9 cellular contexts compared by ENCODE assay signal in genomic region chr6:111710439-111710838, GRCh38.
DNase-seq lines count a peak whose midpoint lies in the region; ATAC-seq and TF ChIP-seq lines count a peak whose summit lies in the region.
"Had no signal": no experiment of that assay in that cellular context is flagged by ENCODE, and none has a peak within 500 bp of the region (broad histone marks: within the 10 kb centered on the region; RNA-seq: fewer than 3 reads in every experiment).

No MANE protein-coding gene starts in this region.

- TF ChIP-seq CTCF in Panc1 (IDR thresholded peaks at IDR 0.05) (no peak), endothelial cell (IDR thresholded peaks at IDR 0.05; ENCODE audit: unreplicated experiment) (no peak), BE2C (IDR thresholded peaks at IDR 0.05; ENCODE audit: low read depth, low read length) (no peak)

- POLR2A ChIA-PET in Panc1 (lab: Charles Lee): interaction anchor here (0.5 kb wide), 1 partner anchor 138 kb away, joined by 4 read pairs; no protein-coding TSS in a partner anchor

- DNase-seq in T-helper 1 cell (no peak), Panc1 (ENCODE audit: low read depth, low spot score) (no peak), endothelial cell (ENCODE audit: low spot score) (no peak), SHP77 treated with DMSO at 0.1 percent for 48 hours (lab: John Stamatoyannopoulos, UW) (no peak), BE2C (no peak)

- H3K4me1 Mint-ChIP-seq in T-helper 1 cell treated with Interleukin-12 subunit alpha and Interleukin-12 subunit beta and Interleukin-4 antibody, amounts not matched to agents 30 μg/mL and 1 μg/mL, for 36 hours (ENCODE audit: low read depth): peaks cover 49% of the 10 kb centered on the region
- peaks cover 38% of the 10 kb centered on the region for H3K4me1 Mint-ChIP-seq in endothelial cell (ENCODE audit: unreplicated experiment)

- H3K4me3 Mint-ChIP-seq in T-helper 1 cell treated with Interleukin-12 subunit alpha and Interleukin-12 subunit beta and Interleukin-4 antibody, amounts not matched to agents 30 μg/mL and 1 μg/mL, for 36 hours: no peak overlapping the region
- peak overlapping the region; percentile 29 for H3K4me3 Mint-ChIP-seq in endothelial cell (ENCODE audit: unreplicated experiment)
- H3K4me3 Mint-ChIP-seq: neural progenitor cell had no signal

- H3K27me3 ChIP-seq in Panc1 (ENCODE audit: control insufficient read depth, insufficient read depth, low read length) (peaks cover 5% of the 10 kb centered on the region), skeletal muscle tissue (ENCODE audit: control insufficient read depth in 3 of 3, insufficient read depth in 3 of 3, low read length in 3 of 3) (no peaks in the 10 kb centered on the region), BE2C (no peaks in the 10 kb centered on the region)
- H3K27me3 ChIP-seq: neural progenitor cell had no signal

- no peaks in the 10 kb centered on the region for H3K9me3 ChIP-seq in Panc1 (ENCODE audit: control insufficient read depth, insufficient read depth, low read depth, low read length)
- no peaks in the 10 kb centered on the region for H3K9me3 ChIP-seq in skeletal muscle tissue (ENCODE audit: control insufficient read depth in 3 of 3, low read length in 3 of 3)
- no peaks in the 10 kb centered on the region for H3K9me3 ChIP-seq in BE2C

- H3K4me3 ChIP-seq in Panc1 (ENCODE audit: low read depth in 2 of 2, low read length in 2 of 2): peak overlapping the region; percentile 20 to 39; a peak in 3 of 4 replicates
- peak overlapping the region; percentile 42 to 66 (median 64) for H3K4me3 ChIP-seq in skeletal muscle tissue (ENCODE audit: low read length in 3 of 3)
- no peak overlapping the region for H3K4me3 ChIP-seq in BE2C (ENCODE audit: low read depth, low read length)
- H3K4me3 ChIP-seq: neural progenitor cell had no signal

- intact Hi-C loops in Panc1 (cut with micrococcal nuclease; ENCODE audit: unreplicated experiment): loop anchor here (1.0 to 2.0 kb wide), 4 partner anchors 287 to 452 kb away; no protein-coding TSS in a partner anchor

- BruUV-seq in Panc1 (replicated peaks; lab: Mats Ljungman, UMichigan): no TSS peak

- H3K27ac ChIP-seq in Panc1 (ENCODE audit: low read length) (no peak overlapping the region), skeletal muscle tissue (ENCODE audit: low read depth, low read length) (no peak overlapping the region)
- H3K27ac ChIP-seq: neural progenitor cell had no signal

- H3K27me3 Mint-ChIP-seq in T-helper 1 cell treated with Interleukin-12 subunit alpha and Interleukin-12 subunit beta and Interleukin-4 antibody, amounts not matched to agents 30 μg/mL and 1 μg/mL, for 36 hours (ENCODE audit: low read depth): no peaks in the 10 kb centered on the region
- peaks cover 10% of the 10 kb centered on the region for H3K27me3 Mint-ChIP-seq in endothelial cell (ENCODE audit: unreplicated experiment)

- no peaks in the 10 kb centered on the region for H3K9me3 Mint-ChIP-seq in T-helper 1 cell treated with Interleukin-12 subunit alpha and Interleukin-12 subunit beta and Interleukin-4 antibody, amounts not matched to agents 30 μg/mL and 1 μg/mL, for 36 hours
- no peaks in the 10 kb centered on the region for H3K9me3 Mint-ChIP-seq in endothelial cell (ENCODE audit: unreplicated experiment)
- H3K9me3 Mint-ChIP-seq: neural progenitor cell had no signal

- peaks cover 29% of the 10 kb centered on the region for H3K36me3 Mint-ChIP-seq in T-helper 1 cell treated with Interleukin-12 subunit alpha and Interleukin-12 subunit beta and Interleukin-4 antibody, amounts not matched to agents 30 μg/mL and 1 μg/mL, for 36 hours (ENCODE audit: low read depth)
- peaks cover 50% of the 10 kb centered on the region for H3K36me3 Mint-ChIP-seq in endothelial cell (ENCODE audit: low read depth, unreplicated experiment)

- H3K4me1 ChIP-seq in Panc1 (ENCODE audit: control insufficient read depth, insufficient read depth, low read length) (0 out of 2 replicates have a peak, but pooled peaks cover 3% of the 10 kb centered on the region), skeletal muscle tissue (ENCODE audit: control insufficient read depth in 3 of 3, insufficient read depth in 3 of 3, low read length in 3 of 3) (peaks cover 22 to 29% (median 28%) of the 10 kb centered on the region in 3 donors), BE2C (peaks cover 29% of the 10 kb centered on the region)

- H3K9ac ChIP-seq in skeletal muscle tissue (ENCODE audit: low read depth in 1 of 3, low read length in 3 of 3): peak overlapping the region in 2 of 3 donors; percentile 51 to 52
- H3K9ac ChIP-seq: neural progenitor cell had no signal

- CTCF ChIA-PET in Panc1 (lab: Charles Lee): interaction anchor here (1.0 to 2.6 kb wide), 4 partner anchors 330 to 453 kb away, joined by 3 to 27 read pairs (median 4); no protein-coding TSS in a partner anchor

- H3K27ac Mint-ChIP-seq in T-helper 1 cell treated with Interleukin-12 subunit alpha and Interleukin-12 subunit beta and Interleukin-4 antibody, amounts not matched to agents 30 μg/mL and 1 μg/mL, for 36 hours: peak overlapping the region; percentile 8
- peak overlapping the region; percentile 10 for H3K27ac Mint-ChIP-seq in endothelial cell (ENCODE audit: unreplicated experiment)
- H3K27ac Mint-ChIP-seq: neural progenitor cell had no signal

- no peaks in the 10 kb centered on the region for H3K36me3 ChIP-seq in Panc1 (ENCODE audit: control insufficient read depth, insufficient read depth, low read length)
- H3K36me3 ChIP-seq in skeletal muscle tissue (ENCODE audit: control insufficient read depth in 3 of 3, insufficient read depth in 3 of 3, low read length in 3 of 3): no peaks in the 10 kb centered on the region
- H3K36me3 ChIP-seq in BE2C: peaks cover 16% of the 10 kb centered on the region
- H3K36me3 ChIP-seq: neural progenitor cell had no signal

- no peak for ATAC-seq in Panc1
- ATAC-seq in HG02938 (IDR thresholded peaks at IDR 0.05; ENCODE audit: unreplicated experiment): no peak

- in situ Hi-C loops in Panc1 (cut with HindIII; ENCODE audit: low pct_unique_long_range_greater_than_20kb, low sequenced_read_pairs): no loop called here
